Comparison of ENCODE assay signal across 1 cellular context in the genomic region with DNA sequence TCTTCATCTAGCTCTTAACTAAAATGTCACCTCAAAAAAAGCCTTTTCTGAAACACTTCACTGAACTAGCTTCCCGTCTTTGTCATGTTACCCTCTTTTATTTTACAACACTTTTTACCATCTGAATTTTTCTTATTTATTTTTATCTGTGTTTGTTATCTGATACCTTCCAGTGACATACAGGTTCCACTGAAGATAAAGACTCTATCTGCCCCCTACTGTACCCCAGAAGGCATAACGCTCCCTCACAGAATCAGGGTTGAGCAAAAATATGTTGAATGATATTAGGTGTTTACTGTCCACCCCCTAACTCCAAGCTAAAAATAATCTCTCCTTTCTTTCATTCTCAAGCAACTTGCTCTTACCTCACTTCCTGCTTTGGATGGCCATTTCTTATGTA.
TF ChIP-seq lines count a peak whose summit lies in the region.

No MANE protein-coding gene starts in this region.

TF ChIP-seq in GM12878, 131 proteins besides CTCF, POLR2A, EP300 and RAD21 (continued from another document):
- TF ChIP-seq ESRRA (IDR thresholded peaks at IDR 0.05; ENCODE audit: low read length) (no peak), FOXK2 (IDR thresholded peaks at IDR 0.05) (no peak), KLF5 (IDR thresholded peaks at IDR 0.05; ENCODE audit: partially characterized antibody) (no peak), POLR2AphosphoS2 (IDR thresholded peaks at IDR 0.05; ENCODE audit: low read depth, low read length) (no peak), SREBF2 (IDR thresholded peaks at IDR 0.05; ENCODE audit: low read length) (no peak)
- TF ChIP-seq, protein P1, sequence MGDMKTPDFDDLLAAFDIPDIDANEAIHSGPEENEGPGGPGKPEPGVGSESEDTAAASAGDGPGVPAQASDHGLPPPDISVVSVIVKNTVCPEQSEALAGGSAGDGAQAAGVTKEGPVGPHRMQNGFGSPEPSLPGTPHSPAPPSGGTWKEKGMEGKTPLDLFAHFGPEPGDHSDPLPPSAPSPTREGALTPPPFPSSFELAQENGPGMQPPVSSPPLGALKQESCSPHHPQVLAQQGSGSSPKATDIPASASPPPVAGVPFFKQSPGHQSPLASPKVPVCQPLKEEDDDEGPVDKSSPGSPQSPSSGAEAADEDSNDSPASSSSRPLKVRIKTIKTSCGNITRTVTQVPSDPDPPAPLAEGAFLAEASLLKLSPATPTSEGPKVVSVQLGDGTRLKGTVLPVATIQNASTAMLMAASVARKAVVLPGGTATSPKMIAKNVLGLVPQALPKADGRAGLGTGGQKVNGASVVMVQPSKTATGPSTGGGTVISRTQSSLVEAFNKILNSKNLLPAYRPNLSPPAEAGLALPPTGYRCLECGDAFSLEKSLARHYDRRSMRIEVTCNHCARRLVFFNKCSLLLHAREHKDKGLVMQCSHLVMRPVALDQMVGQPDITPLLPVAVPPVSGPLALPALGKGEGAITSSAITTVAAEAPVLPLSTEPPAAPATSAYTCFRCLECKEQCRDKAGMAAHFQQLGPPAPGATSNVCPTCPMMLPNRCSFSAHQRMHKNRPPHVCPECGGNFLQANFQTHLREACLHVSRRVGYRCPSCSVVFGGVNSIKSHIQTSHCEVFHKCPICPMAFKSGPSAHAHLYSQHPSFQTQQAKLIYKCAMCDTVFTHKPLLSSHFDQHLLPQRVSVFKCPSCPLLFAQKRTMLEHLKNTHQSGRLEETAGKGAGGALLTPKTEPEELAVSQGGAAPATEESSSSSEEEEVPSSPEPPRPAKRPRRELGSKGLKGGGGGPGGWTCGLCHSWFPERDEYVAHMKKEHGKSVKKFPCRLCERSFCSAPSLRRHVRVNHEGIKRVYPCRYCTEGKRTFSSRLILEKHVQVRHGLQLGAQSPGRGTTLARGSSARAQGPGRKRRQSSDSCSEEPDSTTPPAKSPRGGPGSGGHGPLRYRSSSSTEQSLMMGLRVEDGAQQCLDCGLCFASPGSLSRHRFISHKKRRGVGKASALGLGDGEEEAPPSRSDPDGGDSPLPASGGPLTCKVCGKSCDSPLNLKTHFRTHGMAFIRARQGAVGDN (IDR thresholded peaks at IDR 0.05) = no peak
- TF ChIP-seq, protein P2, sequence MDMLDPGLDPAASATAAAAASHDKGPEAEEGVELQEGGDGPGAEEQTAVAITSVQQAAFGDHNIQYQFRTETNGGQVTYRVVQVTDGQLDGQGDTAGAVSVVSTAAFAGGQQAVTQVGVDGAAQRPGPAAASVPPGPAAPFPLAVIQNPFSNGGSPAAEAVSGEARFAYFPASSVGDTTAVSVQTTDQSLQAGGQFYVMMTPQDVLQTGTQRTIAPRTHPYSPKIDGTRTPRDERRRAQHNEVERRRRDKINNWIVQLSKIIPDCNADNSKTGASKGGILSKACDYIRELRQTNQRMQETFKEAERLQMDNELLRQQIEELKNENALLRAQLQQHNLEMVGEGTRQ (IDR thresholded peaks at IDR 0.05; ENCODE audit: borderline replicate concordance, low read depth, low read length) = no peak
